Comparison of ENCODE assay signal across 1 cellular context in genomic region chr14:35534884-35535793, GRCh38.
TF ChIP-seq lines count a peak whose summit lies in the region.

No MANE protein-coding gene starts in this region.

TF ChIP-seq in HepG2, 621 proteins besides CTCF, POLR2A, EP300 and RAD21 (continued from another document and continues in another):
- TF ChIP-seq ZNF407 (CRISPR knock-in tag; IDR thresholded peaks at IDR 0.05; ENCODE audit: not compliant biosample characterization) (peak; percentile 100), ZNF749 (CRISPR knock-in tag; IDR thresholded peaks at IDR 0.05; ENCODE audit: borderline replicate concordance) (peak; percentile 100), ZNF768 (CRISPR knock-in tag; IDR thresholded peaks at IDR 0.05) (peak; percentile 98), ZFP36L1 (CRISPR knock-in tag; IDR thresholded peaks at IDR 0.05) (peak; percentile 100), KLF9 (CRISPR knock-in tag; IDR thresholded peaks at IDR 0.05; ENCODE audit: low read depth) (peak; percentile 100), RFX3 (CRISPR knock-in tag; IDR thresholded peaks at IDR 0.05) (peak; percentile 92), ZMYM3 (CRISPR knock-in tag; IDR thresholded peaks at IDR 0.05) (peak; percentile 97), ZNF275 (CRISPR knock-in tag; IDR thresholded peaks at IDR 0.05; ENCODE audit: borderline replicate concordance) (peak; percentile 100), ZNF605 (CRISPR knock-in tag; IDR thresholded peaks at IDR 0.05) (peak; percentile 100), GABPA (IDR thresholded peaks at IDR 0.05; ENCODE audit: low read depth, low read length) (no peak), GABPA (CRISPR knock-in tag; IDR thresholded peaks at IDR 0.05; ENCODE audit: low read depth) (peak; percentile 82), RBAK (CRISPR knock-in tag; IDR thresholded peaks at IDR 0.05) (peak; percentile 99), ZFX (CRISPR knock-in tag; IDR thresholded peaks at IDR 0.05; ENCODE audit: low read depth) (peak; percentile 94), ZBTB8A (CRISPR knock-in tag; IDR thresholded peaks at IDR 0.05; ENCODE audit: borderline replicate concordance, low read depth) (peak; percentile 100), KDM2A (CRISPR knock-in tag; IDR thresholded peaks at IDR 0.05; ENCODE audit: borderline replicate concordance, low read depth) (peak; percentile 100), ZNF24 (IDR thresholded peaks at IDR 0.05) (peak; percentile 77), YY1 (IDR thresholded peaks at IDR 0.05; ENCODE audit: insufficient read depth, insufficient replicate concordance, low read depth, low read length) (peak; percentile 73), GPN1 (CRISPR knock-in tag; IDR thresholded peaks at IDR 0.05; ENCODE audit: borderline replicate concordance) (peak; percentile 100), PITX1 (CRISPR knock-in tag; IDR thresholded peaks at IDR 0.05) (peak; percentile 100), BRCA1 (CRISPR knock-in tag; IDR thresholded peaks at IDR 0.05) (peak; percentile 100), ZNF20 (CRISPR knock-in tag; IDR thresholded peaks at IDR 0.05) (peak; percentile 100), AGO2 (optimal IDR thresholded peaks at IDR 0.05; ENCODE audit: low read depth, low read length) (peak; percentile 84), MTA1 (CRISPR knock-in tag; IDR thresholded peaks at IDR 0.05; ENCODE audit: borderline replicate concordance) (peak; percentile 99), STAT6 (CRISPR knock-in tag; IDR thresholded peaks at IDR 0.05; ENCODE audit: borderline replicate concordance) (peak; percentile 100), NFATC3 (CRISPR knock-in tag; IDR thresholded peaks at IDR 0.05) (peak; percentile 100), FOXK1 (CRISPR knock-in tag; IDR thresholded peaks at IDR 0.05; ENCODE audit: borderline replicate concordance, low read depth) (peak; percentile 100), HDAC2 (CRISPR knock-in tag; IDR thresholded peaks at IDR 0.05) (peak; percentile 100), PLRG1 (conservative IDR thresholded peaks at IDR 0.05) (no peak)
- TF ChIP-seq, protein P1, sequence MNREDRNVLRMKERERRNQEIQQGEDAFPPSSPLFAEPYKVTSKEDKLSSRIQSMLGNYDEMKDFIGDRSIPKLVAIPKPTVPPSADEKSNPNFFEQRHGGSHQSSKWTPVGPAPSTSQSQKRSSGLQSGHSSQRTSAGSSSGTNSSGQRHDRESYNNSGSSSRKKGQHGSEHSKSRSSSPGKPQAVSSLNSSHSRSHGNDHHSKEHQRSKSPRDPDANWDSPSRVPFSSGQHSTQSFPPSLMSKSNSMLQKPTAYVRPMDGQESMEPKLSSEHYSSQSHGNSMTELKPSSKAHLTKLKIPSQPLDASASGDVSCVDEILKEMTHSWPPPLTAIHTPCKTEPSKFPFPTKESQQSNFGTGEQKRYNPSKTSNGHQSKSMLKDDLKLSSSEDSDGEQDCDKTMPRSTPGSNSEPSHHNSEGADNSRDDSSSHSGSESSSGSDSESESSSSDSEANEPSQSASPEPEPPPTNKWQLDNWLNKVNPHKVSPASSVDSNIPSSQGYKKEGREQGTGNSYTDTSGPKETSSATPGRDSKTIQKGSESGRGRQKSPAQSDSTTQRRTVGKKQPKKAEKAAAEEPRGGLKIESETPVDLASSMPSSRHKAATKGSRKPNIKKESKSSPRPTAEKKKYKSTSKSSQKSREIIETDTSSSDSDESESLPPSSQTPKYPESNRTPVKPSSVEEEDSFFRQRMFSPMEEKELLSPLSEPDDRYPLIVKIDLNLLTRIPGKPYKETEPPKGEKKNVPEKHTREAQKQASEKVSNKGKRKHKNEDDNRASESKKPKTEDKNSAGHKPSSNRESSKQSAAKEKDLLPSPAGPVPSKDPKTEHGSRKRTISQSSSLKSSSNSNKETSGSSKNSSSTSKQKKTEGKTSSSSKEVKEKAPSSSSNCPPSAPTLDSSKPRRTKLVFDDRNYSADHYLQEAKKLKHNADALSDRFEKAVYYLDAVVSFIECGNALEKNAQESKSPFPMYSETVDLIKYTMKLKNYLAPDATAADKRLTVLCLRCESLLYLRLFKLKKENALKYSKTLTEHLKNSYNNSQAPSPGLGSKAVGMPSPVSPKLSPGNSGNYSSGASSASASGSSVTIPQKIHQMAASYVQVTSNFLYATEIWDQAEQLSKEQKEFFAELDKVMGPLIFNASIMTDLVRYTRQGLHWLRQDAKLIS (CRISPR knock-in tag; IDR thresholded peaks at IDR 0.05) = peak; percentile 100
- TF ChIP-seq, protein P2, sequence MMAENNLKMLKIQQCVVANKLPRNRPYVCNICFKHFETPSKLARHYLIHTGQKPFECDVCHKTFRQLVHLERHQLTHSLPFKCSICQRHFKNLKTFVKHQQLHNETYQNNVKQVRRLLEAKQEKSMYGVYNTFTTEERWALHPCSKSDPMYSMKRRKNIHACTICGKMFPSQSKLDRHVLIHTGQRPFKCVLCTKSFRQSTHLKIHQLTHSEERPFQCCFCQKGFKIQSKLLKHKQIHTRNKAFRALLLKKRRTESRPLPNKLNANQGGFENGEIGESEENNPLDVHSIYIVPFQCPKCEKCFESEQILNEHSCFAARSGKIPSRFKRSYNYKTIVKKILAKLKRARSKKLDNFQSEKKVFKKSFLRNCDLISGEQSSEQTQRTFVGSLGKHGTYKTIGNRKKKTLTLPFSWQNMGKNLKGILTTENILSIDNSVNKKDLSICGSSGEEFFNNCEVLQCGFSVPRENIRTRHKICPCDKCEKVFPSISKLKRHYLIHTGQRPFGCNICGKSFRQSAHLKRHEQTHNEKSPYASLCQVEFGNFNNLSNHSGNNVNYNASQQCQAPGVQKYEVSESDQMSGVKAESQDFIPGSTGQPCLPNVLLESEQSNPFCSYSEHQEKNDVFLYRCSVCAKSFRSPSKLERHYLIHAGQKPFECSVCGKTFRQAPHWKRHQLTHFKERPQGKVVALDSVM (CRISPR knock-in tag; IDR thresholded peaks at IDR 0.05) = peak; percentile 95
- TF ChIP-seq, protein P3, sequence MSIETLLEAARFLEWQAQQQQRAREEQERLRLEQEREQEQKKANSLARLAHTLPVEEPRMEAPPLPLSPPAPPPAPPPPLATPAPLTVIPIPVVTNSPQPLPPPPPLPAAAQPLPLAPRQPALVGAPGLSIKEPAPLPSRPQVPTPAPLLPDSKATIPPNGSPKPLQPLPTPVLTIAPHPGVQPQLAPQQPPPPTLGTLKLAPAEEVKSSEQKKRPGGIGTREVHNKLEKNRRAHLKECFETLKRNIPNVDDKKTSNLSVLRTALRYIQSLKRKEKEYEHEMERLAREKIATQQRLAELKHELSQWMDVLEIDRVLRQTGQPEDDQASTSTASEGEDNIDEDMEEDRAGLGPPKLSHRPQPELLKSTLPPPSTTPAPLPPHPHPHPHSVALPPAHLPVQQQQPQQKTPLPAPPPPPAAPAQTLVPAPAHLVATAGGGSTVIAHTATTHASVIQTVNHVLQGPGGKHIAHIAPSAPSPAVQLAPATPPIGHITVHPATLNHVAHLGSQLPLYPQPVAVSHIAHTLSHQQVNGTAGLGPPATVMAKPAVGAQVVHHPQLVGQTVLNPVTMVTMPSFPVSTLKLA (IDR thresholded peaks at IDR 0.05) = peak; percentile 43; the same call in 1 of the 2 replicates
- TF ChIP-seq, protein P4, sequence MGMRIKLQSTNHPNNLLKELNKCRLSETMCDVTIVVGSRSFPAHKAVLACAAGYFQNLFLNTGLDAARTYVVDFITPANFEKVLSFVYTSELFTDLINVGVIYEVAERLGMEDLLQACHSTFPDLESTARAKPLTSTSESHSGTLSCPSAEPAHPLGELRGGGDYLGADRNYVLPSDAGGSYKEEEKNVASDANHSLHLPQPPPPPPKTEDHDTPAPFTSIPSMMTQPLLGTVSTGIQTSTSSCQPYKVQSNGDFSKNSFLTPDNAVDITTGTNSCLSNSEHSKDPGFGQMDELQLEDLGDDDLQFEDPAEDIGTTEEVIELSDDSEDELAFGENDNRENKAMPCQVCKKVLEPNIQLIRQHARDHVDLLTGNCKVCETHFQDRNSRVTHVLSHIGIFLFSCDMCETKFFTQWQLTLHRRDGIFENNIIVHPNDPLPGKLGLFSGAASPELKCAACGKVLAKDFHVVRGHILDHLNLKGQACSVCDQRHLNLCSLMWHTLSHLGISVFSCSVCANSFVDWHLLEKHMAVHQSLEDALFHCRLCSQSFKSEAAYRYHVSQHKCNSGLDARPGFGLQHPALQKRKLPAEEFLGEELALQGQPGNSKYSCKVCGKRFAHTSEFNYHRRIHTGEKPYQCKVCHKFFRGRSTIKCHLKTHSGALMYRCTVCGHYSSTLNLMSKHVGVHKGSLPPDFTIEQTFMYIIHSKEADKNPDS (CRISPR knock-in tag; IDR thresholded peaks at IDR 0.05) = peak; percentile 100
- TF ChIP-seq, protein P5, sequence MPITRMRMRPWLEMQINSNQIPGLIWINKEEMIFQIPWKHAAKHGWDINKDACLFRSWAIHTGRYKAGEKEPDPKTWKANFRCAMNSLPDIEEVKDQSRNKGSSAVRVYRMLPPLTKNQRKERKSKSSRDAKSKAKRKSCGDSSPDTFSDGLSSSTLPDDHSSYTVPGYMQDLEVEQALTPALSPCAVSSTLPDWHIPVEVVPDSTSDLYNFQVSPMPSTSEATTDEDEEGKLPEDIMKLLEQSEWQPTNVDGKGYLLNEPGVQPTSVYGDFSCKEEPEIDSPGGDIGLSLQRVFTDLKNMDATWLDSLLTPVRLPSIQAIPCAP (CRISPR knock-in tag; IDR thresholded peaks at IDR 0.05; ENCODE audit: low read depth) = peak; percentile 100
